In the genomic region with DNA sequence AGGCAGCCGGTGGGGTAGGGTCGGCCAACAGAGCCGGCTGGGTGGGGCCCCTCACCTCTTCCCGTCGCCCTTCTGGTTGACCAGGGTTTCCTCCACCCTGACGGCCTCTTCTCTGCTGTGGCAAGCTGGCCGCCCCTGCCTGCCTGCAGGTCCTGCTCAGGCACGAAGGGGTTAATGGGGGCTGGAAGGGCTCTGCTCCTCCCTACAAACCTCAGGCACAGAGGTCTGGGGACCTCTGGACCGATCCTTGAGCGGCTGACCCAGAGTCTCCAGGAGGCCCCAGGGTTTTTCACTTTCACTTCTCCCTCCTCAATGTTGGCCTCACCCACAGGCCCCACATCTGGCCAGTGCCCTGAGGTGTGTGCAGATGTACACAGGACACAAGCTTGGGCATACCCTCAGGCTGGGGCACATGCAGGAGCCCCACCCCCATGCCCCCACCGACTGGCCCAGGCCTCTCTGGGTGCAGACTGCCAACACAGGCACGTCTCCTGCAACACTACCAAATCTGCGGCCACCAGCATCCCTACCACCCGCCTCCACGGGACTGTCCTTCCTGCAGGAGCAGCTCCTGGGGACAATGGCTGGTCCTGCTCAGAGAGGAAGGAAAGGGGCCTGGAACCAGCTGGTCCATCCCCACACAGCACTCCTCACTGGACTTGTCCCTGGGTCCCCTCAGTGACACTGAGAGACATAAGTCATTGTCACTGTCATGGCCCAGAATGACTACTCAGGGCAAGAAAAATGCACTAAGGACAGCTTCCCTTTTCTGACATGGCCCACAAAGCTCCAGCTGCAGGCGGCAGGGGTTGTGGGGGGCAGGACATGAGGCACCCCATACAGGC, we compare ENCODE assay signal across 8 cellular contexts. TPM values are rescaled to one million over a fixed set of nuclear protein-coding genes. Genes with fewer than 3 reads are reported as not detected.
DNase-seq lines count a peak whose midpoint lies in the region; ATAC-seq, FAIRE-seq and TF ChIP-seq lines count a peak whose summit lies in the region.

No MANE protein-coding gene starts in this region.

- H3K36me3 ChIP-seq in colonic mucosa = no peaks in the 10 kb centered on the region
- H3K36me3 ChIP-seq in psoas muscle (ENCODE audit: insufficient read depth in 1 of 2, low read depth in 1 of 2) = no peaks in the 10 kb centered on the region

- H3K27ac ChIP-seq in colonic mucosa = no peak overlapping the region
- no peak overlapping the region for H3K27ac ChIP-seq in psoas muscle

- H3K4me1 ChIP-seq in colonic mucosa (peaks cover 3% of the 10 kb centered on the region), psoas muscle (peaks cover 6% of the 10 kb centered on the region)

- WGBS in psoas muscle, 3 donors = 52 to 68% (median 53%) methylated on average over 14 to 16 of the region's 16 CpGs

- no peak for TF ChIP-seq POLR2A in GM12891 (IDR thresholded peaks at IDR 0.05; ENCODE audit: low read depth, low read length)
- TF ChIP-seq POLR2A in NB4 (IDR thresholded peaks at IDR 0.05; ENCODE audit: extremely low read depth, insufficient read length) = no peak

- TF ChIP-seq CTCF in NB4 (IDR thresholded peaks at IDR 0.05; ENCODE audit: low read depth, low read length) = no peak
- TF ChIP-seq CTCF in colonic mucosa (IDR thresholded peaks at IDR 0.05) = no peak
- TF ChIP-seq CTCF in psoas muscle (IDR thresholded peaks at IDR 0.05) = no peak

- ATAC-seq in psoas muscle (no peak), HG02678 (IDR thresholded peaks at IDR 0.05; ENCODE audit: unreplicated experiment) (no peak), GM18861 (IDR thresholded peaks at IDR 0.05; ENCODE audit: unreplicated experiment) (no peak)

- FAIRE-seq in GM12891 (lab: Jason Lieb, UNC) = no peak

- no peak overlapping the region for H3K4me3 ChIP-seq in NB4 (ENCODE audit: low read depth, low read length)
- H3K4me3 ChIP-seq in colonic mucosa = peak overlapping the region; percentile 8
- H3K4me3 ChIP-seq in psoas muscle = peak overlapping the region; percentile 30

- H3K9me3 ChIP-seq in colonic mucosa (no peaks in the 10 kb centered on the region), psoas muscle (no peaks in the 10 kb centered on the region)

- DNase-seq in GM12891 (ENCODE audit: insufficient read length, low spot score) (no peak), NB4 (ENCODE audit: low read depth) (peak; percentile 45), colonic mucosa (no peak), psoas muscle (no peak), GF-D8 (lab: John Stamatoyannopoulos, UW) (no peak), cerebellar nuclear complex (lab: John Stamatoyannopoulos, UW) (no peak)

- intact Hi-C loops in colonic mucosa (cut with DNase I) (no loop called here), psoas muscle (cut with DNase I) (no loop called here)

- H3K27me3 ChIP-seq in colonic mucosa = peaks cover 86% of the 10 kb centered on the region
- peaks cover 0 to 36% (median 0%) of the 10 kb centered on the region in 3 donors for H3K27me3 ChIP-seq in psoas muscle (ENCODE audit: insufficient read depth in 3 of 3, low read length in 2 of 3)

- H3K9ac ChIP-seq in colonic mucosa (ENCODE audit: low read depth in 2 of 2, low read length in 2 of 2) = no peak overlapping the region

TF ChIP-seq in GM12891, 5 proteins besides CTCF, POLR2A, EP300 and RAD21:
- TF ChIP-seq POLR2AphosphoS5 (IDR thresholded peaks at IDR 0.05; ENCODE audit: low read depth, low read length) (no peak), POU2F2 (IDR thresholded peaks at IDR 0.05; ENCODE audit: low read depth, low read length) (no peak), SPI1 (IDR thresholded peaks at IDR 0.05; ENCODE audit: low read depth, low read length) (peak; percentile 34), TAF1 (IDR thresholded peaks at IDR 0.05; ENCODE audit: low read depth, low read length) (no peak), PAX5 (IDR thresholded peaks at IDR 0.05; ENCODE audit: insufficient read depth, low read length, severe bottlenecking) (no peak)

RNA-seq across cellular contexts. Expression of gene TBX1, which starts 3.2 kb away (rescaled TPM):
- polyA plus RNA-seq in GM12891 (2012; ENCODE audit: low read depth, missing spikeins) = not detected
- 1 to 10 TPM in 1 of 2 donors, under 1 TPM in 1; 0.80 to 1.9 TPM for total RNA-seq in colonic mucosa
- 100 to 1,000 TPM in 2 of 4 donors, 10 to 100 TPM in 2; 76.0 to 112 (median 91.8) TPM for total RNA-seq in psoas muscle
- 10 to 100 TPM; 18.2 to 80.8 (median 63.8) TPM for polyA plus RNA-seq in psoas muscle

RNA-seq across cellular contexts. Expression of gene GP1BB, which starts 34.0 kb away (rescaled TPM):
- not detected for polyA plus RNA-seq in GM12891 (2012; ENCODE audit: low read depth, missing spikeins)
- total RNA-seq in colonic mucosa (1 to 10 TPM in 1 of 2 donors, under 1 TPM in 1; 0.45 to 1.1 TPM), psoas muscle (1 to 10 TPM in 1 of 4 donors, not detected in 3; 1.8 TPM)
- polyA plus RNA-seq in psoas muscle = under 1 TPM; 0.14 to 0.63 (median 0.53) TPM

RNA-seq across cellular contexts. Expression of gene SEPTIN5, which starts 43.1 kb away (rescaled TPM):
- 0.74 TPM for polyA plus RNA-seq in GM12891 (2012; ENCODE audit: low read depth, missing spikeins)
- total RNA-seq in colonic mucosa (1 to 10 TPM; 2.2 to 2.5 TPM), psoas muscle (10 to 100 TPM in 1 of 4 donors, 1 to 10 TPM in 3; 6.0 to 10.9 (median 8.3) TPM)
- 1 to 10 TPM; 3.7 to 7.0 (median 4.8) TPM for polyA plus RNA-seq in psoas muscle

Comparison
In these comparisons a context has a peak if more than half of its experiments do, and no peak if none do; other contexts are left out.
1. RNA of gene TBX1, which starts 3.2 kb away (total RNA-seq): 76.0 to 112 TPM in psoas muscle; 0.80 to 1.9 TPM in colonic mucosa; every median in the first group is over 10 times any median in the second.